8 cellular contexts compared by ENCODE assay signal in the genomic region with DNA sequence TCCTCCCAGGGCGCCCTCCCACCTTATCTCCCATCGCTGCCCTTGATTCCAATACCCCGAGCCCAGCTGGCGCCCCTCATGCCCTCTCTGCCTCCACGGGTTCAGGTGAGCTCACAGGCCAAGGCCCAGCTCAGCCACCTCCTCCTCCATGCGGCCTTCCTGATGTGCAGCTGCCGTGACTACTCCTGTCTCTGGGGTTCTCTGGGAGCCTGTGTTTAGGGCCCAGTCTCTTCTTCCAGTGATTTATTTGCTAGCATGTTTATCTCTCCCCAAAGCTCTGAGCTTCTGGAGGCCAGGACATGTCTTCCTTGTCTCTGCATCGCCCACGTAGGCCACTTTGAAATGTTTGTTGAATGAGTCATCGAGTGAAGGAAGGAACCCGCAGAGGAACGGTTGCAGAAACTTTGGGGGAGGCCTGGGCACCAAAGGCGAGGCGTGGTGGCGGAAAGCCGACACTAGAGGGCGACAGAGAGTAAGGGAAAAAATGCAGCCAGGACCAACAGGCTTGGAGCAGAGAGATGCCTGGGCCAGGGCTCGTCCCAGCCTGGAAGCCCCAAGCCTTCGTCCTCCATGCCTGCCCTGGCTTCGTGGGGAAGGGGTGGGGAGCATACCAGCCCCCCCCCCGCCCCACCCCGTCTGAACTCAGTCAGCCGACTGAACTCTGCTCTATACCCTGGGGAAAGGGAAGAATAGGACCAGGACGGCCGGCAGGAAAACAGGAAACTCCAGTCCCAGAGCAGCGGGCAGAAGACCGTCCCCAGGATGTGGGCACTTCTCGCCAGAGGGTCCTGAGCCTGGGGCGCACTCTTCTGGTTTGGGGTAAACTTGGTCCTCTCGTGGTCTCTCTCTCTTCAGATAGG. TPM values are rescaled to one million over a fixed set of nuclear protein-coding genes. Genes with fewer than 3 reads are reported as not detected.
A peak's percentile ranks its signal among the peaks of the same experiment; 100 is the strongest.
DNase-seq lines count a peak whose midpoint lies in the region; ATAC-seq and TF ChIP-seq lines count a peak whose summit lies in the region.

No MANE protein-coding gene starts in this region.

- peak overlapping the region; percentile 21 for H3K27ac ChIP-seq in endodermal cell (ENCODE audit: low read depth, low read length)

- intact Hi-C loops in CD14-positive monocyte (cut with micrococcal nuclease) = loop anchor here in 1 of 2 donors (2.0 kb wide), 1 partner anchor 17 kb away; no protein-coding TSS in a partner anchor

- no peaks in the 10 kb centered on the region for H3K27me3 ChIP-seq in endodermal cell (ENCODE audit: control insufficient read depth, insufficient read depth, low read length, poor library complexity, severe bottlenecking)

- no peaks in the 10 kb centered on the region for H3K4me1 ChIP-seq in endodermal cell (ENCODE audit: control insufficient read depth, insufficient read depth, low read length)

- H3K4me3 ChIP-seq in endodermal cell (ENCODE audit: low read length) = no peak overlapping the region

- WGBS in endodermal cell (ENCODE audit: insufficient coverage in 1 of 2, insufficient read length in 1 of 2), 2 experiments = 36% methylated on average over 20 to 29 of the region's 30 CpGs

- no peaks in the 10 kb centered on the region for H3K36me3 Mint-ChIP-seq in CD14-positive monocyte
- no peaks in the 10 kb centered on the region for H3K36me3 Mint-ChIP-seq in endodermal cell (ENCODE audit: low read depth)
- no peaks in the 10 kb centered on the region for H3K36me3 Mint-ChIP-seq in mesothelial cell of epicardium

- H3K9me3 Mint-ChIP-seq in CD14-positive monocyte (peaks cover 0 to 3% (median 0%) of the 10 kb centered on the region in 7 donors), endodermal cell (no peaks in the 10 kb centered on the region), mesothelial cell of epicardium (no peaks in the 10 kb centered on the region)

- H3K27ac Mint-ChIP-seq in CD14-positive monocyte = peak overlapping the region in 6 of 7 donors; percentile 3 to 70 (median 46)
- peak overlapping the region; percentile 82 for H3K27ac Mint-ChIP-seq in endodermal cell
- H3K27ac Mint-ChIP-seq in mesothelial cell of epicardium = peak overlapping the region; percentile 98

- DNase-seq in CD14-positive monocyte (ENCODE audit: low spot score) (peak; percentile 84), GM19238 (ENCODE audit: insufficient read length, low spot score) (peak; percentile 85), NOMO-1 treated with DMSO at 0.1 percent for 48 hours (lab: John Stamatoyannopoulos, UW; ENCODE audit: unreplicated experiment) (peak; percentile 100), endodermal cell (peak; percentile 99), mesothelial cell of epicardium (ENCODE audit: low spot score in 2 of 2, unreplicated experiment in 2 of 2) (peak; percentile 70 to 98)
- peak; percentile 77 to 95 (median 94) for DNase-seq in activated CD8-positive, alpha-beta memory T cell treated with anti-CD3 and anti-CD28 coated beads for 48 hours (ENCODE audit: low read depth in 2 of 3, low spot score in 2 of 3)
- peak; percentile 77 for DNase-seq in stimulated activated CD8-positive, alpha-beta memory T cell treated with anti-CD3 and anti-CD28 coated beads, Interleukin-15, amount 100 ng/mL, for 24 hours (ENCODE audit: low read depth)

- ATAC-seq in HG03460 (IDR thresholded peaks at IDR 0.05; ENCODE audit: unreplicated experiment) = peak; percentile 74

- H3K4me1 Mint-ChIP-seq in CD14-positive monocyte (peaks cover 38% of the 10 kb centered on the region), endodermal cell (peaks cover 9% of the 10 kb centered on the region), mesothelial cell of epicardium (peaks cover 42% of the 10 kb centered on the region)

- H3K4me3 Mint-ChIP-seq in CD14-positive monocyte (peak overlapping the region; percentile 70 to 78), endodermal cell (no peak overlapping the region), mesothelial cell of epicardium (peak overlapping the region; percentile 48)

- TF ChIP-seq CTCF in CD14-positive monocyte (IDR thresholded peaks at IDR 0.05) (peak; percentile 95), endodermal cell (conservative IDR thresholded peaks at IDR 0.05) (peak; percentile 98), mesothelial cell of epicardium (IDR thresholded peaks at IDR 0.05; ENCODE audit: unreplicated experiment) (peak; percentile 97)

- no peaks in the 10 kb centered on the region for H3K36me3 ChIP-seq in endodermal cell (ENCODE audit: control insufficient read depth, insufficient read depth, low read length)

- H3K9ac ChIP-seq in endodermal cell (ENCODE audit: extremely low read depth, low read length, poor library complexity, severe bottlenecking) = no peak overlapping the region

- H3K9me3 ChIP-seq in endodermal cell (ENCODE audit: control insufficient read depth, low read length) = no peaks in the 10 kb centered on the region

- H3K27me3 Mint-ChIP-seq in CD14-positive monocyte (ENCODE audit: low read depth in 3 of 3) (peaks cover 7 to 20% (median 7%) of the 10 kb centered on the region in 3 donors), endodermal cell (ENCODE audit: insufficient read depth) (no peaks in the 10 kb centered on the region), mesothelial cell of epicardium (ENCODE audit: low read depth) (no peaks in the 10 kb centered on the region)

RNA-seq across cellular contexts. Expression of a gene that starts 10.9 kb away (rescaled TPM):
- polyA plus RNA-seq in CD14-positive monocyte = 1 to 10 TPM; 8.3 to 8.9 TPM
- 100 to 1,000 TPM; 244 to 248 TPM for total RNA-seq in endodermal cell
- polyA plus RNA-seq in endodermal cell (2013, experiment 1 of 2) = 401 TPM
- 422 TPM for polyA plus RNA-seq in endodermal cell (2013, experiment 2 of 2)
- total RNA-seq in mesothelial cell of epicardium = 235 to 241 TPM (median 239 TPM) in 3 replicates

Comparison
In these comparisons a context has a peak if more than half of its experiments do, and no peak if none do; other contexts are left out.
1. H3K27ac Mint-ChIP-seq: peak in every context shown above with its lines; median percentile 98 in mesothelial cell of epicardium; 82 in endodermal cell; 46 in CD14-positive monocyte.